In the genomic region with DNA sequence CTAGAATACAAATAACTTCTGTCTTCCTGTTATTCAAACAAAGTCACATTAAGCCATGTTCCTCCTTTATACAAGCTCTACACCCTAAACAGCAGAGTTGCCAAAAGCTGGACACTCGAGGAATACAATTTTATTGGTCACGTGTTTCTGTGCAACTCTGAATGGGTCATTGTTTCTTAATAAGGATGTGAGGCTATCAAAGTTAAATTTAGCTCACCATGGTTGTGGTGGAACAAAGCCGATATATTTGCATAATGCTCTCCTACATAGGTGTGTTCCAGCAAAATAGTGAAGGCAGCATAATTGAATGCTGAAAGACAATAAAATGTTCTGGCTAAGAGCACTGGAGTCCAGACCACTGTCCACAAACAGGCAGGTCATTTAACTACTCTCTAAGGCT, we compare ENCODE assay signal across 9 cellular contexts. TPM values are rescaled to one million over a fixed set of nuclear protein-coding genes. Genes with fewer than 3 reads are reported as not detected.
DNase-seq lines count a peak whose midpoint lies in the region; ATAC-seq, FAIRE-seq and TF ChIP-seq lines count a peak whose summit lies in the region.
"Had no signal": no experiment of that assay in that cellular context is flagged by ENCODE, and none has a peak within 500 bp of the region (broad histone marks: within the 10 kb centered on the region; RNA-seq: fewer than 3 reads in every experiment).

No MANE protein-coding gene starts in this region.

- H3K4me1 Mint-ChIP-seq in glutamatergic neuron (ENCODE audit: low read depth, unreplicated experiment): no peaks in the 10 kb centered on the region
- H3K4me1 Mint-ChIP-seq: central memory CD8-positive, alpha-beta T cell had no signal

- H3K4me3 Mint-ChIP-seq in glutamatergic neuron (ENCODE audit: unreplicated experiment): no peak overlapping the region
- H3K4me3 Mint-ChIP-seq: central memory CD8-positive, alpha-beta T cell had no signal

- H3K4me1 ChIP-seq in heart left ventricle: peaks cover 0 to 32% (median 2%) of the 10 kb centered on the region in 12 donors
- H3K4me1 ChIP-seq in aorta (ENCODE audit: control insufficient read depth in 1 of 2, insufficient read depth in 2 of 2, low read length in 2 of 2): no peaks in the 10 kb centered on the region

- intact Hi-C loops in heart left ventricle (cut with DNase I) (no loop called here), cardiac septum (cut with DNase I) (no loop called here), aorta (cut with DNase I) (no loop called here)

- no peak overlapping the region for H3K4me3 ChIP-seq in heart left ventricle
- no peak overlapping the region for H3K4me3 ChIP-seq in aorta (ENCODE audit: low read length in 2 of 2)

- no peak for FAIRE-seq in RCC 7860 (lab: Jason Lieb, UNC)

- ATAC-seq in heart left ventricle (peak; percentile 74 to 90 (median 76)), HG03060 (IDR thresholded peaks at IDR 0.05; ENCODE audit: low read depth, unreplicated experiment) (peak; percentile 67), aorta (ENCODE audit: low FRiP score) (peak; percentile 33)

- no peaks in the 10 kb centered on the region for H3K27me3 Mint-ChIP-seq in glutamatergic neuron (ENCODE audit: unreplicated experiment)
- H3K27me3 Mint-ChIP-seq: central memory CD8-positive, alpha-beta T cell had no signal

- 15 to 34% (median 22%) methylated on average over 3 of the region's 3 CpGs for WGBS in heart left ventricle, 4 donors
- WGBS in aorta, 2 donors: 63 to 68% methylated on average over 3 of the region's 3 CpGs

- TF ChIP-seq POLR2A in heart left ventricle (IDR thresholded peaks at IDR 0.05): no peak

- DNase-seq in heart left ventricle (peak in 2 of 5 donors; percentile 27 to 35), cardiac septum (ENCODE audit: low spot score) (no peak), NCI-H748 treated with DMSO at 0.1 percent for 48 hours (lab: John Stamatoyannopoulos, UW) (peak; percentile 98), aorta (no peak), RCC 7860 (ENCODE audit: low spot score) (no peak), glutamatergic neuron (no peak), hippocampal formation (lab: John Stamatoyannopoulos, UW) (no peak)

- H3K9me3 ChIP-seq in heart left ventricle (peaks cover 0 to under 1% (median 0%) of the 10 kb centered on the region in 12 donors), aorta (ENCODE audit: control insufficient read depth, low read length) (no peaks in the 10 kb centered on the region)

- H3K36me3 ChIP-seq in heart left ventricle: no peaks in the 10 kb centered on the region
- H3K36me3 ChIP-seq in aorta (ENCODE audit: control insufficient read depth in 1 of 2, insufficient read depth in 2 of 2, low read length in 1 of 2): no peaks in the 10 kb centered on the region

- H3K9me3 Mint-ChIP-seq in glutamatergic neuron (ENCODE audit: unreplicated experiment): peaks cover 1% of the 10 kb centered on the region
- H3K9me3 Mint-ChIP-seq: central memory CD8-positive, alpha-beta T cell had no signal

- H3K27me3 ChIP-seq in heart left ventricle (peaks cover 0 to 3% (median 0%) of the 10 kb centered on the region in 9 donors), aorta (ENCODE audit: control insufficient read depth in 1 of 2, insufficient read depth in 2 of 2, low read length in 1 of 2) (no peaks in the 10 kb centered on the region)

- no peak overlapping the region for H3K27ac Mint-ChIP-seq in glutamatergic neuron (ENCODE audit: unreplicated experiment)

- H3K27ac ChIP-seq in heart left ventricle: peak overlapping the region in 6 of 12 donors; percentile 8 to 69 (median 22)
- no peak overlapping the region for H3K27ac ChIP-seq in aorta (ENCODE audit: low read depth in 1 of 2, low read length in 2 of 2)

- TF ChIP-seq CTCF in heart left ventricle (IDR thresholded peaks at IDR 0.05) (no peak), glutamatergic neuron (IDR thresholded peaks at IDR 0.05; ENCODE audit: partially characterized antibody, unreplicated experiment) (no peak)

- peaks cover 3% of the 10 kb centered on the region for H3K36me3 Mint-ChIP-seq in glutamatergic neuron (ENCODE audit: unreplicated experiment)

RNA-seq across cellular contexts. Expression of a gene that starts 36.9 kb away (rescaled TPM):
- total RNA-seq in heart left ventricle (10 to 100 TPM in 8 of 9 donors, 1 to 10 TPM in 1; 9.7 to 18.0 (median 13.7) TPM), cardiac septum (11.7 TPM), aorta (10 to 100 TPM; 25.2 to 33.4 TPM), glutamatergic neuron (ENCODE audit: unreplicated experiment) (14.9 TPM)
- polyA plus RNA-seq in heart left ventricle (10 to 100 TPM in 1 of 2 donors, 1 to 10 TPM in 1; 6.4 to 10.5 TPM), aorta (10 to 100 TPM in 1 of 2 donors, 1 to 10 TPM in 1; 6.8 to 19.2 TPM)
